15 cellular contexts compared by ENCODE assay signal in genomic region chr11:1773131-1773510, GRCh38. TPM values are rescaled to one million over a fixed set of nuclear protein-coding genes. Genes with fewer than 3 reads are reported as not detected.
DNase-seq lines count a peak whose midpoint lies in the region; ATAC-seq and TF ChIP-seq lines count a peak whose summit lies in the region.
"Had no signal": no experiment of that assay in that cellular context is flagged by ENCODE, and none has a peak within 500 bp of the region (broad histone marks: within the 10 kb centered on the region; RNA-seq: fewer than 3 reads in every experiment).

No MANE protein-coding gene starts in this region.

- H3K79me1 ChIP-seq in mesenchymal stem cell (replicated peaks; ENCODE audit: low read length, poor library complexity, severe bottlenecking): no peaks in the 10 kb centered on the region

- H2BK120ac ChIP-seq in mesenchymal stem cell (ENCODE audit: low read depth, low read length): peak overlapping the region; percentile 89

- H3K4me3 ChIP-seq in RWPE2 (ENCODE audit: severe bottlenecking) (no peak overlapping the region), mesenchymal stem cell (ENCODE audit: insufficient read depth in 1 of 2, low read depth in 1 of 2, low read length in 2 of 2) (no peak overlapping the region), stomach (no peak overlapping the region)
- H3K4me3 ChIP-seq: heart left ventricle had no signal

- H3K4ac ChIP-seq in mesenchymal stem cell (ENCODE audit: low read depth in 1 of 2, low read length in 2 of 2): peak overlapping the region; percentile 92 to 95

- H3K27ac ChIP-seq in RWPE2 (ENCODE audit: poor library complexity, severe bottlenecking): peak overlapping the region; percentile 82
- peak overlapping the region; percentile 51 for H3K27ac ChIP-seq in mesenchymal stem cell (ENCODE audit: low read length, poor library complexity, severe bottlenecking)
- peak overlapping the region in 3 of 5 donors; percentile 46 to 80 (median 61) for H3K27ac ChIP-seq in stomach

- CTCF ChIA-PET in activated CD8-positive, alpha-beta memory T cell treated with anti-CD3 and anti-CD28 coated beads, Interleukin-2, amount 10 ng/mL, durations not matched to agents 7 days and 5 days (lab: Charles Lee): interaction anchor here (1.1 to 2.6 kb wide), 5 partner anchors 9 to 120 kb away, joined by 4 to 20 read pairs (median 10); partner anchors contain the start of gene CTSD

- H4K91ac ChIP-seq in mesenchymal stem cell (ENCODE audit: low read length): peak overlapping the region; percentile 94

- H2BK5ac ChIP-seq in mesenchymal stem cell (ENCODE audit: low read depth, low read length, poor library complexity, severe bottlenecking): peak overlapping the region; percentile 75

- no peak overlapping the region for H3K4me2 ChIP-seq in mesenchymal stem cell (ENCODE audit: low read length, poor library complexity, severe bottlenecking)

- H3K4me1 ChIP-seq in RWPE2 (ENCODE audit: insufficient read depth, poor library complexity, severe bottlenecking) (peaks cover 27% of the 10 kb centered on the region), mesenchymal stem cell (ENCODE audit: control insufficient read depth, insufficient read depth, low read depth, low read length) (peaks cover 28% of the 10 kb centered on the region), stomach (peaks cover 10 to 35% (median 14%) of the 10 kb centered on the region in 4 donors)

- peak overlapping the region in 1 of 2 experiments; percentile 97 for H3K14ac ChIP-seq in mesenchymal stem cell (ENCODE audit: low read length in 2 of 2)

- intact Hi-C loops in stomach (cut with DNase I; ENCODE audit: low total_unique reads): no loop called here

- H2BK12ac ChIP-seq in mesenchymal stem cell (ENCODE audit: low read length in 2 of 2): peak overlapping the region; percentile 65 to 100

- no peaks in the 10 kb centered on the region for H3K36me3 ChIP-seq in RWPE2 (ENCODE audit: low read depth)
- no peaks in the 10 kb centered on the region for H3K36me3 ChIP-seq in mesenchymal stem cell (ENCODE audit: control insufficient read depth in 1 of 2, insufficient read depth in 2 of 2, low read depth in 1 of 2, low read length in 2 of 2)
- H3K36me3 ChIP-seq in stomach: no peaks in the 10 kb centered on the region
- H3K36me3 ChIP-seq: heart left ventricle had no signal

- no peak for TF ChIP-seq POLR2A in stomach (IDR thresholded peaks at IDR 0.05)

- peak overlapping the region; percentile 66 for H3K27ac Mint-ChIP-seq in activated CD8-positive, alpha-beta memory T cell treated with anti-CD3 and anti-CD28 coated beads, Interleukin-2, amount 10 ng/mL, durations not matched to agents 7 days and 5 days

- H3K27me3 ChIP-seq in RWPE2 (ENCODE audit: insufficient read depth, poor library complexity, severe bottlenecking) (no peaks in the 10 kb centered on the region), mesenchymal stem cell (ENCODE audit: control insufficient read depth in 1 of 2, insufficient read depth in 1 of 2, low read length in 2 of 2) (peaks cover 0 to under 1% of the 10 kb centered on the region in 2 experiments), stomach (no peaks in the 10 kb centered on the region)

- H2BK15ac ChIP-seq in mesenchymal stem cell (ENCODE audit: low read depth, poor library complexity, severe bottlenecking): peak overlapping the region; percentile 71

- H3K23ac ChIP-seq in mesenchymal stem cell (ENCODE audit: low read length in 2 of 2): peak overlapping the region in 1 of 2 experiments; percentile 37

- no peak for TF ChIP-seq EP300 in stomach (IDR thresholded peaks at IDR 0.05)

- ATAC-seq in activated CD8-positive, alpha-beta memory T cell treated with anti-CD3 and anti-CD28 coated beads, Interleukin-2, amount 10 ng/mL, durations not matched to agents 7 days and 5 days: no peak
- no peak for ATAC-seq in RWPE2 (ENCODE audit: low read depth)
- ATAC-seq in GM18519 (IDR thresholded peaks at IDR 0.05; ENCODE audit: low FRiP score, unreplicated experiment): no peak

- no peaks in the 10 kb centered on the region for H3K36me3 Mint-ChIP-seq in activated CD8-positive, alpha-beta memory T cell treated with anti-CD3 and anti-CD28 coated beads, Interleukin-2, amount 10 ng/mL, durations not matched to agents 7 days and 5 days
- H3K36me3 Mint-ChIP-seq: CD8-positive, alpha-beta memory T cell had no signal

- peak overlapping the region; percentile 26 for H3K9ac ChIP-seq in mesenchymal stem cell (ENCODE audit: low read length)

- H2AFZ ChIP-seq in mesenchymal stem cell (ENCODE audit: low read depth, low read length): no peak overlapping the region

- H3K9me3 ChIP-seq in RWPE2 (ENCODE audit: severe bottlenecking) (no peaks in the 10 kb centered on the region), mesenchymal stem cell (ENCODE audit: control insufficient read depth, low read length) (no peaks in the 10 kb centered on the region), stomach (peaks cover 0 to 4% (median 0%) of the 10 kb centered on the region in 4 donors)

- peaks cover 50% of the 10 kb centered on the region for H3K4me1 Mint-ChIP-seq in activated CD8-positive, alpha-beta memory T cell treated with anti-CD3 and anti-CD28 coated beads, Interleukin-2, amount 10 ng/mL, durations not matched to agents 7 days and 5 days

- peaks cover 3% of the 10 kb centered on the region for H3K27me3 Mint-ChIP-seq in activated CD8-positive, alpha-beta memory T cell treated with anti-CD3 and anti-CD28 coated beads, Interleukin-2, amount 10 ng/mL, durations not matched to agents 7 days and 5 days
- H3K27me3 Mint-ChIP-seq: activated T-helper 17 cell treated with anti-CD3 and anti-CD28 coated beads, Interleukin-2, amount 50 U/mL, for 72 hours had no signal

- WGBS in mesenchymal stem cell: 84% methylated on average over 2 of the region's 2 CpGs
- 54 to 86% (median 61%) methylated on average over 2 of the region's 2 CpGs for whole genome bisulfite sequencing in stomach, 5 donors

- H4K8ac ChIP-seq in mesenchymal stem cell (ENCODE audit: low read length): peak overlapping the region; percentile 78

- peak overlapping the region; percentile 85 to 96 for H3K18ac ChIP-seq in mesenchymal stem cell (ENCODE audit: low read depth in 1 of 2, low read length in 2 of 2)

- no peaks in the 10 kb centered on the region for H3K9me3 Mint-ChIP-seq in activated CD8-positive, alpha-beta memory T cell treated with anti-CD3 and anti-CD28 coated beads, Interleukin-2, amount 10 ng/mL, durations not matched to agents 7 days and 5 days (ENCODE audit: low read depth)
- H3K9me3 Mint-ChIP-seq: activated T-helper 17 cell treated with anti-CD3 and anti-CD28 coated beads, Interleukin-2, amount 50 U/mL, for 72 hours; CD8-positive, alpha-beta memory T cell had no signal

- TF ChIP-seq CTCF in RWPE2 (IDR thresholded peaks at IDR 0.05; ENCODE audit: poor library complexity, severe bottlenecking) (no peak), stomach (IDR thresholded peaks at IDR 0.05) (no peak)

- peak overlapping the region; percentile 58 for H2AK5ac ChIP-seq in mesenchymal stem cell (ENCODE audit: low read length, severe bottlenecking)

- DNase-seq in activated CD8-positive, alpha-beta memory T cell treated with anti-CD3 and anti-CD28 coated beads, Interleukin-2, amount 10 ng/mL, durations not matched to agents 7 days and 5 days: no peak
- DNase-seq in activated CD8-positive, alpha-beta memory T cell treated with anti-CD3 and anti-CD28 coated beads, Interleukin-2, amount 50 U/mL, for 4 hours: no peak
- peak; percentile 34 for DNase-seq in RWPE2 (ENCODE audit: low spot score)
- DNase-seq in mesenchymal stem cell: no peak
- DNase-seq in stomach: no peak
- no peak for DNase-seq in iPS-NIHi11 (ENCODE audit: low spot score)
- DNase-seq in NCI-H524 (lab: John Stamatoyannopoulos, UW): no peak
- DNase-seq: effector CD4-positive, alpha-beta T cell; retina; SHP77 treated with DMSO at 0.1 percent for 48 hours had no signal

- H3K4me3 Mint-ChIP-seq in activated CD8-positive, alpha-beta memory T cell treated with anti-CD3 and anti-CD28 coated beads, Interleukin-2, amount 10 ng/mL, durations not matched to agents 7 days and 5 days: no peak overlapping the region
- H3K4me3 Mint-ChIP-seq: neural crest cell had no signal

RNA-seq across cellular contexts. Expression of gene CTSD, which starts 9.4 kb away (rescaled TPM):
- 100 to 1,000 TPM; 133 to 165 TPM for total RNA-seq in activated CD8-positive, alpha-beta memory T cell treated with anti-CD3 and anti-CD28 coated beads, Interleukin-2, amount 10 ng/mL, durations not matched to agents 7 days and 5 days
- polyA plus RNA-seq in mesenchymal stem cell (2013, experiment 1 of 2): 431 TPM
- polyA plus RNA-seq in mesenchymal stem cell (2013, experiment 2 of 2): 422 TPM
- total RNA-seq in stomach: 100 to 1,000 TPM; 115 to 590 (median 210) TPM
- polyA plus RNA-seq in stomach: 100 to 1,000 TPM; 173 to 538 (median 529) TPM

RNA-seq across cellular contexts. Expression of gene IFITM10, which starts 22.7 kb away (rescaled TPM):
- total RNA-seq in activated CD8-positive, alpha-beta memory T cell treated with anti-CD3 and anti-CD28 coated beads, Interleukin-2, amount 10 ng/mL, durations not matched to agents 7 days and 5 days: 1 to 10 TPM in 1 of 2 experiments, under 1 TPM in 1; 0.96 to 1.3 TPM
- 0.61 TPM for polyA plus RNA-seq in mesenchymal stem cell (2013, experiment 1 of 2)
- polyA plus RNA-seq in mesenchymal stem cell (2013, experiment 2 of 2): 0.53 TPM
- total RNA-seq in stomach: under 1 TPM in 1 of 5 donors, not detected in 4; 0.72 TPM
- 1 to 10 TPM in 1 of 3 donors, under 1 TPM in 2; 0.19 to 1.1 (median 0.95) TPM for polyA plus RNA-seq in stomach
- total RNA-seq: neural crest cell had no signal
